Comparison of ENCODE assay signal across 1 cellular context in genomic region chr21:42121792-42122191, GRCh38.
A peak's percentile ranks its signal among the peaks of the same experiment; 100 is the strongest.
TF ChIP-seq lines count a peak whose summit lies in the region.

No MANE protein-coding gene starts in this region.

TF ChIP-seq in HEK293, 187 proteins besides CTCF, POLR2A, EP300 and RAD21 (continued from another document):
- TF ChIP-seq ZSCAN5A (tag by site-specific recombination; IDR thresholded peaks at IDR 0.05) (no peak), ZIC2 (tag by site-specific recombination; IDR thresholded peaks at IDR 0.05) (peak; percentile 41), KLF17 (tag by site-specific recombination; IDR thresholded peaks at IDR 0.05) (0 out of 2 replicates have a peak, but pooled peaks have one; percentile 37)
